2 cellular contexts compared by ENCODE assay signal in the genomic region with DNA sequence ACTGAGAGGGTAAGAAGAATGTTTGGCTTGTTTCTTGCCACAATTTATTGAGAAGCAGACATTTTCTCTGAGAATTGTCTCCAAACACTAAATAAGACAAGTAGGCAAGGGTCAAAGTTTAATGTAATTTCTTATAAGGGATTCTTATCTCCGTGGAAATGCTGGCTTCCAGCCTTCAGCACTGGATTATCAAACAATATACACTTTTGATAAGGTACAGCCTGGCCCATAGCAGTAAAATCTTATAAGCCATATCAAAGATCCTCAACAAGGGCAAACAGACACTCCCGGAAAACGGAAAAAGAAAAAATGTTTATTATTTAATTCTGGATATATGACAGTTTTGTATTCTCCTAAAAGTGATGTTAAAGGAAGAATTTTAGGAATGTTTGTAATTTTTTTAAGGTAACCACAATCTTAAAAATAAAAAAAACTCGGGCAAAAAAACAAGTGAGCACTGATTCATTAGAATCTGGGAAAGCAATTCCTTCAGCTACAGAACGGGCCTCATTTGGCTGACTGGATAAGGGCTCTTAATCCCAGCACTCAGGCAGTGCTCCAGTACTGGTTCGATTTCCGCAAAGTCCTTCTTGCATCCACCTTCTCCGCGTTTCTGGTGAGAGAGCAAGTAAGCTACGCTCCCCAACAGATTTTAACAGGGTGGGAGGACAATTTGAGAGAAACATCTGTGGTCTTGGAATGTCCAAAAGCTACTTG.
TF ChIP-seq lines count a peak whose summit lies in the region.

No MANE protein-coding gene starts in this region.

TF ChIP-seq in SK-N-SH, 30 proteins besides CTCF, POLR2A, EP300 and RAD21 (continued from another document):
- TF ChIP-seq, protein P1, sequence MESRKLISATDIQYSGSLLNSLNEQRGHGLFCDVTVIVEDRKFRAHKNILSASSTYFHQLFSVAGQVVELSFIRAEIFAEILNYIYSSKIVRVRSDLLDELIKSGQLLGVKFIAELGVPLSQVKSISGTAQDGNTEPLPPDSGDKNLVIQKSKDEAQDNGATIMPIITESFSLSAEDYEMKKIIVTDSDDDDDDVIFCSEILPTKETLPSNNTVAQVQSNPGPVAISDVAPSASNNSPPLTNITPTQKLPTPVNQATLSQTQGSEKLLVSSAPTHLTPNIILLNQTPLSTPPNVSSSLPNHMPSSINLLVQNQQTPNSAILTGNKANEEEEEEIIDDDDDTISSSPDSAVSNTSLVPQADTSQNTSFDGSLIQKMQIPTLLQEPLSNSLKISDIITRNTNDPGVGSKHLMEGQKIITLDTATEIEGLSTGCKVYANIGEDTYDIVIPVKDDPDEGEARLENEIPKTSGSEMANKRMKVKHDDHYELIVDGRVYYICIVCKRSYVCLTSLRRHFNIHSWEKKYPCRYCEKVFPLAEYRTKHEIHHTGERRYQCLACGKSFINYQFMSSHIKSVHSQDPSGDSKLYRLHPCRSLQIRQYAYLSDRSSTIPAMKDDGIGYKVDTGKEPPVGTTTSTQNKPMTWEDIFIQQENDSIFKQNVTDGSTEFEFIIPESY (IDR thresholded peaks at IDR 0.05; ENCODE audit: borderline replicate concordance, low read depth) = no peak
- no peak for TF ChIP-seq FOXJ3 (CRISPR knock-in tag; IDR thresholded peaks at IDR 0.05)
- TF ChIP-seq FOSL2 (IDR thresholded peaks at IDR 0.05; ENCODE audit: borderline replicate concordance, low read depth) = no peak
- no peak for TF ChIP-seq EZH2phosphoT487 (IDR thresholded peaks at IDR 0.05; ENCODE audit: borderline replicate concordance, low read depth)
TF ChIP-seq in SK-N-SH: peak in this region for 0.

TF ChIP-seq in SK-N-SH treated with all-trans-retinoic acid at 6 μM for 48 hours, 23 proteins besides CTCF, POLR2A, EP300 and RAD21 (continued from another document):
- TF ChIP-seq, protein P2, sequence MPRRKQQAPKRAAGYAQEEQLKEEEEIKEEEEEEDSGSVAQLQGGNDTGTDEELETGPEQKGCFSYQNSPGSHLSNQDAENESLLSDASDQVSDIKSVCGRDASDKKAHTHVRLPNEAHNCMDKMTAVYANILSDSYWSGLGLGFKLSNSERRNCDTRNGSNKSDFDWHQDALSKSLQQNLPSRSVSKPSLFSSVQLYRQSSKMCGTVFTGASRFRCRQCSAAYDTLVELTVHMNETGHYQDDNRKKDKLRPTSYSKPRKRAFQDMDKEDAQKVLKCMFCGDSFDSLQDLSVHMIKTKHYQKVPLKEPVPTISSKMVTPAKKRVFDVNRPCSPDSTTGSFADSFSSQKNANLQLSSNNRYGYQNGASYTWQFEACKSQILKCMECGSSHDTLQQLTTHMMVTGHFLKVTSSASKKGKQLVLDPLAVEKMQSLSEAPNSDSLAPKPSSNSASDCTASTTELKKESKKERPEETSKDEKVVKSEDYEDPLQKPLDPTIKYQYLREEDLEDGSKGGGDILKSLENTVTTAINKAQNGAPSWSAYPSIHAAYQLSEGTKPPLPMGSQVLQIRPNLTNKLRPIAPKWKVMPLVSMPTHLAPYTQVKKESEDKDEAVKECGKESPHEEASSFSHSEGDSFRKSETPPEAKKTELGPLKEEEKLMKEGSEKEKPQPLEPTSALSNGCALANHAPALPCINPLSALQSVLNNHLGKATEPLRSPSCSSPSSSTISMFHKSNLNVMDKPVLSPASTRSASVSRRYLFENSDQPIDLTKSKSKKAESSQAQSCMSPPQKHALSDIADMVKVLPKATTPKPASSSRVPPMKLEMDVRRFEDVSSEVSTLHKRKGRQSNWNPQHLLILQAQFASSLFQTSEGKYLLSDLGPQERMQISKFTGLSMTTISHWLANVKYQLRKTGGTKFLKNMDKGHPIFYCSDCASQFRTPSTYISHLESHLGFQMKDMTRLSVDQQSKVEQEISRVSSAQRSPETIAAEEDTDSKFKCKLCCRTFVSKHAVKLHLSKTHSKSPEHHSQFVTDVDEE (CRISPR knock-in tag; IDR thresholded peaks at IDR 0.05) = no peak
- TF ChIP-seq, protein P3, sequence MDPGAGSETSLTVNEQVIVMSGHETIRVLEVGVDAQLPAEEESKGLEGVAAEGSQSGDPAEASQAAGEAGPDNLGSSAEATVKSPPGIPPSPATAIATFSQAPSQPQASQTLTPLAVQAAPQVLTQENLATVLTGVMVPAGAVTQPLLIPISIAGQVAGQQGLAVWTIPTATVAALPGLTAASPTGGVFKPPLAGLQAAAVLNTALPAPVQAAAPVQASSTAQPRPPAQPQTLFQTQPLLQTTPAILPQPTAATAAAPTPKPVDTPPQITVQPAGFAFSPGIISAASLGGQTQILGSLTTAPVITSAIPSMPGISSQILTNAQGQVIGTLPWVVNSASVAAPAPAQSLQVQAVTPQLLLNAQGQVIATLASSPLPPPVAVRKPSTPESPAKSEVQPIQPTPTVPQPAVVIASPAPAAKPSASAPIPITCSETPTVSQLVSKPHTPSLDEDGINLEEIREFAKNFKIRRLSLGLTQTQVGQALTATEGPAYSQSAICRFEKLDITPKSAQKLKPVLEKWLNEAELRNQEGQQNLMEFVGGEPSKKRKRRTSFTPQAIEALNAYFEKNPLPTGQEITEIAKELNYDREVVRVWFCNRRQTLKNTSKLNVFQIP (CRISPR knock-in tag; IDR thresholded peaks at IDR 0.05; ENCODE audit: borderline replicate concordance, low read depth) = no peak
- TF ChIP-seq, protein P4, sequence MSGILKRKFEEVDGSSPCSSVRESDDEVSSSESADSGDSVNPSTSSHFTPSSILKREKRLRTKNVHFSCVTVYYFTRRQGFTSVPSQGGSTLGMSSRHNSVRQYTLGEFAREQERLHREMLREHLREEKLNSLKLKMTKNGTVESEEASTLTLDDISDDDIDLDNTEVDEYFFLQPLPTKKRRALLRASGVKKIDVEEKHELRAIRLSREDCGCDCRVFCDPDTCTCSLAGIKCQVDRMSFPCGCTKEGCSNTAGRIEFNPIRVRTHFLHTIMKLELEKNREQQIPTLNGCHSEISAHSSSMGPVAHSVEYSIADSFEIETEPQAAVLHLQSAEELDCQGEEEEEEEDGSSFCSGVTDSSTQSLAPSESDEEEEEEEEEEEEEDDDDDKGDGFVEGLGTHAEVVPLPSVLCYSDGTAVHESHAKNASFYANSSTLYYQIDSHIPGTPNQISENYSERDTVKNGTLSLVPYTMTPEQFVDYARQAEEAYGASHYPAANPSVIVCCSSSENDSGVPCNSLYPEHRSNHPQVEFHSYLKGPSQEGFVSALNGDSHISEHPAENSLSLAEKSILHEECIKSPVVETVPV (CRISPR knock-in tag; IDR thresholded peaks at IDR 0.05) = no peak
- no peak for TF ChIP-seq ESRRG (CRISPR knock-in tag; IDR thresholded peaks at IDR 0.05)
- TF ChIP-seq PPARA (CRISPR knock-in tag; IDR thresholded peaks at IDR 0.05; ENCODE audit: borderline replicate concordance) = no peak
- TF ChIP-seq TCF4 (CRISPR knock-in tag; IDR thresholded peaks at IDR 0.05; ENCODE audit: borderline replicate concordance) = no peak
- TF ChIP-seq SNAI2 (CRISPR knock-in tag; IDR thresholded peaks at IDR 0.05) = no peak
- no peak for TF ChIP-seq GLIS3 (CRISPR knock-in tag; IDR thresholded peaks at IDR 0.05)
- no peak for TF ChIP-seq BACH2 (CRISPR knock-in tag; IDR thresholded peaks at IDR 0.05; ENCODE audit: borderline replicate concordance)
- TF ChIP-seq ZNF70 (CRISPR knock-in tag; IDR thresholded peaks at IDR 0.05) = no peak
- TF ChIP-seq ZNF8 (CRISPR knock-in tag; IDR thresholded peaks at IDR 0.05) = no peak
- TF ChIP-seq ZFP30 (CRISPR knock-in tag; IDR thresholded peaks at IDR 0.05) = no peak
- TF ChIP-seq ISL1 (CRISPR knock-in tag; IDR thresholded peaks at IDR 0.05) = no peak
- no peak for TF ChIP-seq ARNTL (CRISPR knock-in tag; IDR thresholded peaks at IDR 0.05; ENCODE audit: borderline replicate concordance, low read depth)
TF ChIP-seq in SK-N-SH treated with all-trans-retinoic acid at 6 μM for 48 hours: peak in this region for 0.
